In genomic region chr12:69154585-69155363, GRCh38 we compare ENCODE assay signal across 8 cellular contexts.
DNase-seq lines count a peak whose midpoint lies in the region; ATAC-seq and TF ChIP-seq lines count a peak whose summit lies in the region.

No MANE protein-coding gene starts in this region.

- peak; percentile 38 for ATAC-seq in HG03159 (IDR thresholded peaks at IDR 0.05; ENCODE audit: unreplicated experiment)
- ATAC-seq in HG03469 (IDR thresholded peaks at IDR 0.05; ENCODE audit: unreplicated experiment), result no peak

- peak; percentile 86 for TF ChIP-seq CTCF in GM12864 (IDR thresholded peaks at IDR 0.05; ENCODE audit: low read depth, low read length, missing control alignments)

- peak; percentile 43 for DNase-seq in GM12864 (ENCODE audit: low read depth)
- peak; percentile 48 for DNase-seq in NCI-H748 treated with DMSO at 0.1 percent for 48 hours (lab: John Stamatoyannopoulos, UW)
- DNase-seq in activated CD4-positive, alpha-beta T cell treated with anti-CD3 and anti-CD28 coated beads, Interleukin-2, amount 50 U/mL, for 1 hour, result peak; percentile 82
- peak; percentile 77 for DNase-seq in dermis blood vessel endothelial cell
- peak; percentile 72 to 92 for DNase-seq in lung microvascular endothelial cell (ENCODE audit: low read depth in 2 of 2)
- DNase-seq in stimulated activated CD8-positive, alpha-beta memory T cell treated with anti-CD3 and anti-CD28 coated beads, Interleukin-2, amount 100 ng/mL, for 1 hour (ENCODE audit: low read depth in 2 of 2), result peak; percentile 59 to 61

- no peak overlapping the region for H3K4me3 ChIP-seq in GM12864 (ENCODE audit: low read depth, low read length)
